ENCODE assay signal across 29 cellular contexts in the genomic region with DNA sequence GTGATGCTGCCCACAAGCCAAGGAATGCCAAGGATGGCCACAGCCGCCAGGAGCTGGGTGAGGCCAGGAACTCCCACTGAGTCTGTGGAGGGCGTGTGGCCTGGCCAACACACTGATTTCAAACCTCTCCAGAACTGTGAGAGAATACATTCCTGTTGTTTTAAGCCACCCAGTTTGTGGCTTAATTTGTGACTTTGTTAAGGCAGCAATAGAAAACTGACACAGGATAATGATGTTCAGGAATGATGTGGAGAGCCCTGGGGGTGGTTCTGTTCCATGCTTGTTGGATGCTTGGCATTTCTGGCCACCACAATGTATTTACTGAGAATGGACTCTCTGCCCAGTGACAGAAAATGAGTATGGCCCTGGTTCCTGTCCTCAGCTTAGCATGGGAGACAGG.
DNase-seq lines count a peak whose midpoint lies in the region; FAIRE-seq and TF ChIP-seq lines count a peak whose summit lies in the region.
"Had no signal": no experiment of that assay in that cellular context is flagged by ENCODE, and none has a peak within 500 bp of the region (broad histone marks: within the 10 kb centered on the region; RNA-seq: fewer than 3 reads in every experiment).

No MANE protein-coding gene starts in this region.

- H3K27me3 ChIP-seq in GM23248 (replicated peaks; ENCODE audit: insufficient read depth) (no peaks in the 10 kb centered on the region), adipocyte (replicated peaks; ENCODE audit: control insufficient read depth, insufficient read depth, low read length) (peaks cover 20% of the 10 kb centered on the region), left ventricle myocardium inferior (ENCODE audit: low read depth) (peaks cover 15% of the 10 kb centered on the region)
- H3K27me3 ChIP-seq: adrenal gland, esophagus squamous epithelium, upper lobe of left lung had no signal

- FAIRE-seq in HTR-8/SVneo (lab: Jason Lieb, UNC): no peak
- FAIRE-seq: bronchial epithelial cell, D721Med, endometrium had no signal

- H3F3A ChIP-seq in GM23248 (ENCODE audit: insufficient read depth): 0 out of 2 replicates have a peak, but pooled peaks cover 3% of the 10 kb centered on the region

- peaks cover 19% of the 10 kb centered on the region for H3K36me3 ChIP-seq in GM23248 (ENCODE audit: low read depth)
- peaks cover 44% of the 10 kb centered on the region for H3K36me3 ChIP-seq in adipocyte (ENCODE audit: control insufficient read depth, insufficient read depth, low read length, severe bottlenecking)
- H3K36me3 ChIP-seq in left ventricle myocardium inferior: peaks cover 49% of the 10 kb centered on the region

- no peak overlapping the region for H2AFZ ChIP-seq in GM23248
- H2AFZ ChIP-seq: parathyroid adenoma had no signal

- H3K4me1 ChIP-seq in GM23248 (ENCODE audit: insufficient read depth): no peaks in the 10 kb centered on the region; the same call in 1 of the 2 replicates
- no peaks in the 10 kb centered on the region for H3K4me1 ChIP-seq in adipocyte (ENCODE audit: control insufficient read depth, insufficient read depth, low read length)
- peaks cover 5% of the 10 kb centered on the region for H3K4me1 ChIP-seq in left ventricle myocardium inferior
- H3K4me1 ChIP-seq: adrenal gland, esophagus squamous epithelium, parathyroid adenoma, upper lobe of left lung had no signal

- DNase-seq in AG08395 (ENCODE audit: low spot score): peak; percentile 65
- peak; percentile 39 for DNase-seq in GM23248
- peak; percentile 68 for DNase-seq in adipocyte (ENCODE audit: low read depth)
- DNase-seq in kidney glomerular epithelial cell (lab: John Stamatoyannopoulos, UW): peak; percentile 62
- no peak for DNase-seq in HTR-8/SVneo (ENCODE audit: insufficient read length, low spot score)
- no peak for DNase-seq in left ventricle myocardium inferior
- no peak for DNase-seq in NCI-H1417 treated with DMSO at 0.1 percent for 48 hours (lab: John Stamatoyannopoulos, UW)
- DNase-seq in NCI-H128 (lab: John Stamatoyannopoulos, UW; ENCODE audit: unreplicated experiment): no peak
- DNase-seq: activated CD4-positive, alpha-beta T cell treated with anti-CD3 and anti-CD28 coated beads, Interleukin-2, amount 10 ng/mL, durations not matched to agents 24 days and 14 days; activated naive CD4-positive, alpha-beta T cell; activated T-cell treated with anti-CD3 and anti-CD28 coated beads, Interleukin-2, amount 50 U/mL, for 48 hours; adrenal gland; esophagus squamous epithelium; H9; midbrain; NCI-H1092 treated with DMSO at 0.1 percent for 48 hours; NCI-H1930; NK-92 treated with Interleukin-12 subunit alpha and Interleukin-12 subunit beta, amount 100 ng/mL, for 24 hours; PC-3; right cardiac atrium; SHP77; stimulated activated CD4-positive, alpha-beta T cell treated with anti-CD3 and anti-CD28 coated beads, Interleukin-4, amount 100 ng/mL, for 24 hours; substantia nigra had no signal

- TF ChIP-seq CTCF in left ventricle myocardium inferior (IDR thresholded peaks at IDR 0.05; ENCODE audit: borderline replicate concordance): no peak

- no peaks in the 10 kb centered on the region for H3K79me2 ChIP-seq in GM23248 (ENCODE audit: insufficient read depth)
- H3K79me2 ChIP-seq: parathyroid adenoma had no signal

- H3K4me3 ChIP-seq in GM23248 (no peak overlapping the region), adipocyte (ENCODE audit: low read length) (no peak overlapping the region), left ventricle myocardium inferior (no peak overlapping the region)
- H3K4me3 ChIP-seq: adrenal gland, esophagus squamous epithelium, upper lobe of left lung had no signal

- H3K4me2 ChIP-seq in GM23248 (ENCODE audit: unreplicated experiment): no peak overlapping the region

- H3K9ac ChIP-seq in GM23248 (no peak overlapping the region), adipocyte (ENCODE audit: low read length) (no peak overlapping the region)
- H3K9ac ChIP-seq: parathyroid adenoma had no signal

- H3K9me3 ChIP-seq in GM23248 (ENCODE audit: low read depth): no peaks in the 10 kb centered on the region
- no peaks in the 10 kb centered on the region for H3K9me3 ChIP-seq in adipocyte (ENCODE audit: control insufficient read depth, low read length)
- H3K9me3 ChIP-seq in left ventricle myocardium inferior (replicated peaks): peaks cover 8% of the 10 kb centered on the region
- H3K9me3 ChIP-seq: adrenal gland, esophagus squamous epithelium, upper lobe of left lung had no signal

- H4K20me1 ChIP-seq in GM23248 (ENCODE audit: insufficient read depth): no peaks in the 10 kb centered on the region

- intact Hi-C loops in left ventricle myocardium inferior (cut with micrococcal nuclease): no loop called here

- 79 to 87% methylated on average over 2 of the region's 2 CpGs for WGBS in GM23248 (ENCODE audit: low coverage in 1 of 2, low lambda C conversion rate in 2 of 2, missing lambda C conversion rate in 2 of 2), 2 experiments

- in situ Hi-C loops in GM23248 (cut with MboI): loop anchor here (25.0 kb wide), 2 partner anchors 509 to 1334 kb away; no protein-coding TSS in a partner anchor

- H3K27ac ChIP-seq in GM23248 (no peak overlapping the region), left ventricle myocardium inferior (replicated peaks) (no peak overlapping the region)
- H3K27ac ChIP-seq: adrenal gland, C4-2B, esophagus squamous epithelium, parathyroid adenoma, upper lobe of left lung had no signal

- no peaks in the 10 kb centered on the region for H3K9me2 ChIP-seq in GM23248 (ENCODE audit: insufficient read depth)

Comparison
In these comparisons a context has a peak if more than half of its experiments do, and no peak if none do; other contexts are left out.
1. DNase-seq: peak in AG08395 (single experiment), GM23248 (single experiment), adipocyte (single experiment) and kidney glomerular epithelial cell (single experiment); none in HTR-8/SVneo (single experiment), left ventricle myocardium inferior (single experiment), NCI-H1417 treated with DMSO at 0.1 percent for 48 hours (single experiment) and NCI-H128 (single experiment).